ENCODE assay signal across 5 cellular contexts in genomic region chr5:35456506-35456905, GRCh38.
"Had no signal": no experiment of that assay in that cellular context is flagged by ENCODE, and none has a peak within 500 bp of the region (broad histone marks: within the 10 kb centered on the region; RNA-seq: fewer than 3 reads in every experiment).

No MANE protein-coding gene starts in this region.

- H3K4me3 Mint-ChIP-seq: IgD-negative memory B cell had no signal

- H3K27ac ChIP-seq: HL-60 had no signal

- H3K27ac Mint-ChIP-seq: IgD-negative memory B cell had no signal

- H3K4me1 Mint-ChIP-seq: IgD-negative memory B cell had no signal

- H3K4me3 ChIP-seq: K562 had no signal

- ATAC-seq: HepG2, K562 had no signal

- DNase-seq: IMR-90 had no signal

- H3K36me3 Mint-ChIP-seq: IgD-negative memory B cell had no signal

- H3K27me3 Mint-ChIP-seq: IgD-negative memory B cell had no signal
